Comparison of ENCODE assay signal across 18 cellular contexts in the genomic region with DNA sequence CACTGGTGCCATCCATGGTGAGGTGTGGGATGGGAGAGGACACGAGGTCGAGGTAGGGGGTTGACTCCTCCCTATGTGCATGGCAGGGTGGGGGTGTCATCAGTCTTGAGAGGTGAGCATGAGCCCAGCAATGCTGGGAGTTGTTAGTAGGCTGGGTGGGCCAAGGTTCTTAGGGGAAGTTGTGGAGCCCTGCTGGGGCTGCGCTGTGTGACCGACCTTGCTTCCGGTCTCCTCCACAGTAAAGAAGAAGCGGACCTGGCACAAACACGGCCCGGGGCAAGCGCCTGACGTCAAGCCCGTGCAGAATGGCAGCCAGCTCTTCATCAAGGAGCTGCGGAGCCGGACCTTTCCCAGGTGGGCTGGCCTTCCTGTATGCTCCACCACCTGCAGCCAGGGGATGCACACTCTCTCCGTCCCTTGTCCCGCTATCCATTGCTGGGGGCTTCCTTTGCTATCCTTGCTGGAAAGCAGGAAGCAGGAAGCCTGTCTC.
"Had no signal": no experiment of that assay in that cellular context is flagged by ENCODE, and none has a peak within 500 bp of the region (broad histone marks: within the 10 kb centered on the region; RNA-seq: fewer than 3 reads in every experiment).

No MANE protein-coding gene starts in this region.

- H3K4me3 Mint-ChIP-seq: activated CD4-positive, alpha-beta T cell treated with anti-CD3 and anti-CD28 coated beads, Interleukin-2, amount 10 ng/mL, durations not matched to agents 24 days and 14 days; activated CD8-positive, alpha-beta T cell treated with anti-CD3 and anti-CD28 coated beads, Interleukin-2, amount 10 ng/mL, durations not matched to agents 7 days and 5 days; activated naive CD8-positive, alpha-beta T cell treated with anti-CD3 and anti-CD28 coated beads for 36 hours; T-helper 17 cell had no signal

- H3K27ac Mint-ChIP-seq: activated CD8-positive, alpha-beta T cell treated with anti-CD3 and anti-CD28 coated beads, Interleukin-2, amount 10 ng/mL, durations not matched to agents 7 days and 5 days; activated naive CD8-positive, alpha-beta T cell treated with anti-CD3 and anti-CD28 coated beads for 36 hours; T-helper 17 cell had no signal

- H3K9me3 Mint-ChIP-seq: activated CD4-positive, alpha-beta T cell treated with anti-CD3 and anti-CD28 coated beads, Interleukin-2, amount 10 ng/mL, durations not matched to agents 24 days and 14 days had no signal

- ATAC-seq: activated CD4-positive, CD25-positive, alpha-beta regulatory T cell treated with anti-CD3 and anti-CD28 coated beads, Interleukin-2, amount 50 U/mL, for 24 hours; activated CD8-positive, alpha-beta T cell treated with anti-CD3 and anti-CD28 coated beads, Interleukin-2, amount 10 ng/mL, durations not matched to agents 7 days and 5 days; mucosa of descending colon; stimulated activated naive CD8-positive, alpha-beta T cell treated with anti-CD3 and anti-CD28 coated beads, Interleukin-15, Interleukin-2, amounts not matched to agents 100 U/mL and 50 U/mL, for 24 hours; T-helper 17 cell had no signal

- H3K4me3 ChIP-seq: breast epithelium, heart right ventricle, mucosa of descending colon, prostate gland, SK-N-MC, thyroid gland had no signal

- FAIRE-seq: keratinocyte had no signal

- H3K27ac ChIP-seq: breast epithelium, heart right ventricle, prostate gland, SK-N-MC, thyroid gland had no signal

- H3K4me1 ChIP-seq: breast epithelium, prostate gland had no signal

- H3K4me1 Mint-ChIP-seq: activated CD4-positive, alpha-beta T cell treated with anti-CD3 and anti-CD28 coated beads, Interleukin-2, amount 10 ng/mL, durations not matched to agents 24 days and 14 days had no signal

- H3K27me3 ChIP-seq: breast epithelium, heart right ventricle, thyroid gland had no signal

- DNase-seq: activated CD4-positive, alpha-beta T cell treated with anti-CD3 and anti-CD28 coated beads, Interleukin-2, amount 10 ng/mL, durations not matched to agents 24 days and 14 days; activated CD8-positive, alpha-beta T cell treated with anti-CD3 and anti-CD28 coated beads, Interleukin-2, amount 10 ng/mL, durations not matched to agents 7 days and 5 days; activated naive CD8-positive, alpha-beta T cell treated with anti-CD3 and anti-CD28 coated beads for 36 hours; heart right ventricle; left colon; mesenchymal stem cell; mucosa of descending colon; stimulated activated CD4-positive, alpha-beta T cell treated with anti-CD3 and anti-CD28 coated beads, Interleukin-12 subunit alpha, Interleukin-12 subunit beta, amount 100 ng/mL, for 4 hours; stimulated activated CD4-positive, alpha-beta T cell treated with anti-CD3 and anti-CD28 coated beads, Interleukin-4, amount 100 ng/mL, for 4 hours; stimulated activated naive CD8-positive, alpha-beta T cell treated with anti-CD3 and anti-CD28 coated beads, Interleukin-15, Interleukin-2, amounts not matched to agents 100 U/mL and 50 U/mL, for 24 hours; SW 1271; T-helper 17 cell; thyroid gland had no signal

- H3K27me3 Mint-ChIP-seq: activated CD4-positive, alpha-beta T cell treated with anti-CD3 and anti-CD28 coated beads, Interleukin-2, amount 10 ng/mL, durations not matched to agents 24 days and 14 days; activated naive CD8-positive, alpha-beta T cell treated with anti-CD3 and anti-CD28 coated beads for 36 hours; T-helper 17 cell had no signal

- H3K9me3 ChIP-seq: mucosa of descending colon, prostate gland, thyroid gland had no signal
